ENCODE assay signal across 21 cellular contexts in genomic region chr11:131744847-131745246, GRCh38.
DNase-seq lines count a peak whose midpoint lies in the region; ATAC-seq, FAIRE-seq and TF ChIP-seq lines count a peak whose summit lies in the region.
"Had no signal": no experiment of that assay in that cellular context is flagged by ENCODE, and none has a peak within 500 bp of the region (broad histone marks: within the 10 kb centered on the region; RNA-seq: fewer than 3 reads in every experiment).

No MANE protein-coding gene starts in this region.

- H3K4me1 ChIP-seq in fibroblast of lung (ENCODE audit: control insufficient read depth, extremely low read depth, insufficient read depth, low read length): peaks cover 15% of the 10 kb centered on the region
- peaks cover 36% of the 10 kb centered on the region for H3K4me1 ChIP-seq in skeletal muscle satellite cell (ENCODE audit: control insufficient read depth, insufficient read depth, low read length)
- no peaks in the 10 kb centered on the region for H3K4me1 ChIP-seq in HepG2 (ENCODE audit: insufficient read depth, low read length)
- H3K4me1 ChIP-seq: ascending aorta, right lobe of liver, SJCRH30, transverse colon had no signal

- H3K27ac ChIP-seq in fibroblast of lung (ENCODE audit: insufficient read depth, low read length) (peak overlapping the region; percentile 70), HepG2 (ENCODE audit: extremely low read length, insufficient read depth, low read length) (no peak overlapping the region)
- H3K27ac ChIP-seq: ascending aorta, heart right ventricle, right lobe of liver, SJCRH30, transverse colon had no signal

- WGBS in HepG2 (ENCODE audit: low lambda C conversion rate): 50% methylated on average over 5 of the region's 8 CpGs

- in situ Hi-C loops in HepG2 (cut with HindIII; ENCODE audit: extremely low pct_ligation_motif_present, low pct_unique_long_range_greater_than_20kb): loop anchor here (25.0 kb wide), 1 partner anchor 292 kb away; no protein-coding TSS in a partner anchor

- H3K79me2 ChIP-seq in fibroblast of lung (ENCODE audit: control insufficient read depth, insufficient read depth, low read length) (no peaks in the 10 kb centered on the region), HepG2 (ENCODE audit: insufficient read depth, low read length) (no peaks in the 10 kb centered on the region)

- TF ChIP-seq CTCF in fibroblast of lung (conservative IDR thresholded peaks at IDR 0.05 in 1 of 2, IDR thresholded peaks at IDR 0.05 in 1 of 2; ENCODE audit: low read depth in 1 of 2, low read length in 2 of 2): no peak
- TF ChIP-seq CTCF in HepG2 (CRISPR knock-in tag; IDR thresholded peaks at IDR 0.05): no peak

- H3K4me3 ChIP-seq in fibroblast of lung (replicated peaks in 1 of 4; ENCODE audit: control extremely low read depth in 1 of 4, insufficient read depth in 1 of 4, low read depth in 3 of 4, low read length in 4 of 4): no peak overlapping the region
- no peak overlapping the region for H3K4me3 ChIP-seq in skeletal muscle satellite cell (ENCODE audit: low read length)
- H3K4me3 ChIP-seq in HepG2 (replicated peaks in 1 of 3; ENCODE audit: insufficient read depth in 1 of 3, low read depth in 2 of 3, low read length in 3 of 3): no peak overlapping the region
- H3K4me3 ChIP-seq: ascending aorta, heart right ventricle, right lobe of liver, SJCRH30, transverse colon had no signal

- CTCF ChIA-PET in HepG2 (lab: Yijun Ruan, JAX; ENCODE audit: low intra/inter-chr PET ratio, low total read pairs): no interaction called here

- no peak for TF ChIP-seq POLR2A in HepG2 (IDR thresholded peaks at IDR 0.05; ENCODE audit: insufficient read depth in 1 of 2, low read depth in 2 of 2, low read length in 2 of 2)

- FAIRE-seq in HepG2 (lab: Jason Lieb, UNC): no peak

- H3K9ac ChIP-seq in fibroblast of lung (ENCODE audit: insufficient read depth, low read length) (no peak overlapping the region), skeletal muscle satellite cell (ENCODE audit: low read depth, low read length) (peak overlapping the region; percentile 6), HepG2 (ENCODE audit: insufficient read depth, low read depth, low read length) (no peak overlapping the region)

- POLR2A ChIA-PET in HepG2 (lab: Yijun Ruan, JAX): no interaction called here

- no peak for TF ChIP-seq RAD21 in HepG2 (CRISPR knock-in tag; IDR thresholded peaks at IDR 0.05)

- no peaks in the 10 kb centered on the region for H3K36me3 ChIP-seq in fibroblast of lung (ENCODE audit: control insufficient read depth, insufficient read depth, low read length)
- no peaks in the 10 kb centered on the region for H3K36me3 ChIP-seq in skeletal muscle satellite cell (ENCODE audit: insufficient read depth, low read length)
- H3K36me3 ChIP-seq in HepG2 (replicated peaks in 1 of 2; ENCODE audit: control insufficient read depth in 1 of 2, insufficient read depth in 2 of 2, low read length in 2 of 2): no peaks in the 10 kb centered on the region
- H3K36me3 ChIP-seq: ascending aorta, heart right ventricle, right lobe of liver, SJCRH30, transverse colon had no signal

- H3K9me3 ChIP-seq in fibroblast of lung (ENCODE audit: control insufficient read depth, insufficient read depth, low read depth, low read length): no peaks in the 10 kb centered on the region
- no peaks in the 10 kb centered on the region for H3K9me3 ChIP-seq in skeletal muscle satellite cell (replicated peaks; ENCODE audit: low read length)
- H3K9me3 ChIP-seq in HepG2 (ENCODE audit: low read length): no peaks in the 10 kb centered on the region
- H3K9me3 ChIP-seq: ascending aorta, heart right ventricle, right lobe of liver, SJCRH30, transverse colon had no signal

- no peaks in the 10 kb centered on the region for H4K20me1 ChIP-seq in fibroblast of lung (ENCODE audit: control insufficient read depth, extremely low read depth, insufficient read depth, low read length)
- no peaks in the 10 kb centered on the region for H4K20me1 ChIP-seq in HepG2 (ENCODE audit: insufficient read depth, low read length)

- ATAC-seq in left ventricle myocardium superior (no peak), HepG2 (no peak)
- ATAC-seq: heart right ventricle, right lobe of liver had no signal

- no TSS peak for BruUV-seq in HepG2 (replicated peaks; lab: Mats Ljungman, UMichigan)

- H3K4me2 ChIP-seq in fibroblast of lung (ENCODE audit: extremely low read depth, insufficient read depth, low read length) (no peak overlapping the region), skeletal muscle satellite cell (ENCODE audit: low read length) (peak overlapping the region; percentile 21), HepG2 (ENCODE audit: low read depth, low read length) (no peak overlapping the region)

- DNase-seq in H4 (ENCODE audit: low spot score): peak; percentile 29
- DNase-seq in amniotic epithelial cell (ENCODE audit: low read depth): peak; percentile 18
- DNase-seq in fibroblast of lung (ENCODE audit: low read depth in 2 of 2): peak; percentile 79 to 90
- no peak for DNase-seq in left ventricle myocardium superior
- DNase-seq in pons (ENCODE audit: low spot score): no peak
- DNase-seq in HepG2 (ENCODE audit: low spot score): no peak
- DNase-seq: activated CD4-positive, alpha-beta memory T cell treated with anti-CD3 and anti-CD28 coated beads, Interleukin-2, amount 10 ng/mL, durations not matched to agents 7 days and 5 days; activated CD4-positive, CD25-positive, alpha-beta regulatory T cell; activated naive CD4-positive, alpha-beta T cell treated with Interleukin-2 at 50 U/mL for 16 hours; activated T-cell treated with anti-CD3 and anti-CD28 coated beads, Interleukin-2, amount 50 U/mL, for 1 hour; cortex of kidney; heart right ventricle; immature natural killer cell; NCI-H82; right lobe of liver; SJCRH30; stimulated activated CD4-positive, alpha-beta T cell treated with anti-CD3 and anti-CD28 coated beads, Interleukin-2, amount 100 ng/mL, for 24 hours; T-helper 2 cell; transverse colon had no signal

- H2AFZ ChIP-seq in fibroblast of lung (ENCODE audit: low read length): no peak overlapping the region
- H2AFZ ChIP-seq in HepG2 (ENCODE audit: low read length): no peak overlapping the region

- H3K27me3 ChIP-seq in fibroblast of lung (ENCODE audit: control insufficient read depth, insufficient read depth, low read length) (no peaks in the 10 kb centered on the region), skeletal muscle satellite cell (ENCODE audit: control insufficient read depth, insufficient read depth, low read length) (no peaks in the 10 kb centered on the region), HepG2 (ENCODE audit: control insufficient read depth in 1 of 2, insufficient read depth in 2 of 2, low read length in 2 of 2) (no peaks in the 10 kb centered on the region; a peak in 1 of 5 replicates)
- H3K27me3 ChIP-seq: ascending aorta, right lobe of liver, SJCRH30 had no signal

- TF ChIP-seq EP300 in HepG2 (IDR thresholded peaks at IDR 0.05; ENCODE audit: low read depth in 2 of 2, low read length in 2 of 2): no peak
- no peak for TF ChIP-seq EP300 in HepG2 (CRISPR knock-in tag; IDR thresholded peaks at IDR 0.05; ENCODE audit: borderline replicate concordance)

- intact Hi-C loops in left ventricle myocardium superior (cut with micrococcal nuclease): no loop called here
- intact Hi-C loops in HepG2 (cut with micrococcal nuclease; ENCODE audit: unreplicated experiment): no loop called here

TF ChIP-seq in HepG2, 621 proteins besides CTCF, POLR2A, EP300 and RAD21 (continues in another document):
- TF ChIP-seq ZKSCAN1 (IDR thresholded peaks at IDR 0.05; ENCODE audit: low read length): no peak
- no peak for TF ChIP-seq EED (CRISPR knock-in tag; IDR thresholded peaks at IDR 0.05)
- TF ChIP-seq KLF11 (CRISPR knock-in tag; IDR thresholded peaks at IDR 0.05): no peak
- TF ChIP-seq ZNF225 (CRISPR knock-in tag; IDR thresholded peaks at IDR 0.05): no peak
- TF ChIP-seq PLSCR1 (CRISPR knock-in tag; IDR thresholded peaks at IDR 0.05; ENCODE audit: borderline replicate concordance): no peak
- TF ChIP-seq, protein P1, sequence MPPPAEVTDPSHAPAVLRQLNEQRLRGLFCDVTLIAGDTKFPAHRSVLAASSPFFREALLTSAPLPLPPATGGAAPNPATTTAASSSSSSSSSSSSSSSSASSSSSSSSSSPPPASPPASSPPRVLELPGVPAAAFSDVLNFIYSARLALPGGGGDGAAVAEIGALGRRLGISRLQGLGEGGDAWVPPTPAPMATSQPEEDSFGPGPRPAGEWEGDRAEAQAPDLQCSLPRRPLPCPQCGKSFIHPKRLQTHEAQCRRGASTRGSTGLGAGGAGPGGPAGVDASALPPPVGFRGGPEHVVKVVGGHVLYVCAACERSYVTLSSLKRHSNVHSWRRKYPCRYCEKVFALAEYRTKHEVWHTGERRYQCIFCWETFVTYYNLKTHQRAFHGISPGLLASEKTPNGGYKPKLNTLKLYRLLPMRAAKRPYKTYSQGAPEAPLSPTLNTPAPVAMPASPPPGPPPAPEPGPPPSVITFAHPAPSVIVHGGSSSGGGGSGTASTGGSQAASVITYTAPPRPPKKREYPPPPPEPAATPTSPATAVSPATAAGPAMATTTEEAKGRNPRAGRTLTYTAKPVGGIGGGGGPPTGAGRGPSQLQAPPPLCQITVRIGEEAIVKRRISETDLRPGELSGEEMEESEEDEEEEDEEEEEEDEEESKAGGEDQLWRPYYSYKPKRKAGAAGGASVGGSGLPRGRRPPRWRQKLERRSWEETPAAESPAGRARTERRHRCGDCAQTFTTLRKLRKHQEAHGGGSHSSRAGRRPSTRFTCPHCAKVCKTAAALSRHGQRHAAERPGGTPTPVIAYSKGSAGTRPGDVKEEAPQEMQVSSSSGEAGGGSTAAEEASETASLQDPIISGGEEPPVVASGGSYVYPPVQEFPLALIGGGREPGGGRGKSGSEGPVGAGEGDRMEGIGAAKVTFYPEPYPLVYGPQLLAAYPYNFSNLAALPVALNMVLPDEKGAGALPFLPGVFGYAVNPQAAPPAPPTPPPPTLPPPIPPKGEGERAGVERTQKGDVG (CRISPR knock-in tag; IDR thresholded peaks at IDR 0.05; ENCODE audit: borderline replicate concordance): no peak
- TF ChIP-seq POLR2G (IDR thresholded peaks at IDR 0.05; ENCODE audit: low read depth, low read length): no peak
- no peak for TF ChIP-seq ZNF577 (CRISPR knock-in tag; IDR thresholded peaks at IDR 0.05; ENCODE audit: borderline replicate concordance, low read depth)
- no peak for TF ChIP-seq NR2F2 (IDR thresholded peaks at IDR 0.05; ENCODE audit: borderline replicate concordance, low read depth)
- no peak for TF ChIP-seq ZNF720 (CRISPR knock-in tag; IDR thresholded peaks at IDR 0.05)
- TF ChIP-seq WIZ (CRISPR knock-in tag; IDR thresholded peaks at IDR 0.05): no peak
- TF ChIP-seq CHD4 (IDR thresholded peaks at IDR 0.05; ENCODE audit: borderline replicate concordance, low read length): no peak

Comparison
In these comparisons a context has a peak if more than half of its experiments do, and no peak if none do; other contexts are left out.
1. DNase-seq: peak in H4 (single experiment), amniotic epithelial cell (single experiment) and fibroblast of lung (2 of 2); none in left ventricle myocardium superior (single experiment), pons (single experiment) and HepG2 (single experiment).